In genomic region chr16:13254998-13255614, GRCh38 we compare ENCODE assay signal across 1 cellular context.
TF ChIP-seq lines count a peak whose summit lies in the region.

No MANE protein-coding gene starts in this region.

TF ChIP-seq in HepG2, 621 proteins besides CTCF, POLR2A, EP300 and RAD21 (continued from another document):
- TF ChIP-seq ZBTB40 (IDR thresholded peaks at IDR 0.05) (0 out of 2 replicates have a peak, but pooled peaks have one; percentile 19), ZBTB40 (CRISPR knock-in tag; IDR thresholded peaks at IDR 0.05) (no peak), FOXP1 (IDR thresholded peaks at IDR 0.05) (0 out of 2 replicates have a peak, but pooled peaks have one; percentile 29), FOXP1 (CRISPR knock-in tag; IDR thresholded peaks at IDR 0.05) (no peak), RAD51 (IDR thresholded peaks at IDR 0.05; ENCODE audit: borderline replicate concordance) (0 out of 2 replicates have a peak, but pooled peaks have one; percentile 19), YEATS4 (CRISPR knock-in tag; IDR thresholded peaks at IDR 0.05; ENCODE audit: borderline replicate concordance) (no peak), SOX6 (IDR thresholded peaks at IDR 0.05) (0 out of 2 replicates have a peak, but pooled peaks have one; percentile 56), SOX6 (CRISPR knock-in tag; IDR thresholded peaks at IDR 0.05) (no peak), ZNF256 (CRISPR knock-in tag; conservative IDR thresholded peaks at IDR 0.05) (no peak)
